In the genomic region with DNA sequence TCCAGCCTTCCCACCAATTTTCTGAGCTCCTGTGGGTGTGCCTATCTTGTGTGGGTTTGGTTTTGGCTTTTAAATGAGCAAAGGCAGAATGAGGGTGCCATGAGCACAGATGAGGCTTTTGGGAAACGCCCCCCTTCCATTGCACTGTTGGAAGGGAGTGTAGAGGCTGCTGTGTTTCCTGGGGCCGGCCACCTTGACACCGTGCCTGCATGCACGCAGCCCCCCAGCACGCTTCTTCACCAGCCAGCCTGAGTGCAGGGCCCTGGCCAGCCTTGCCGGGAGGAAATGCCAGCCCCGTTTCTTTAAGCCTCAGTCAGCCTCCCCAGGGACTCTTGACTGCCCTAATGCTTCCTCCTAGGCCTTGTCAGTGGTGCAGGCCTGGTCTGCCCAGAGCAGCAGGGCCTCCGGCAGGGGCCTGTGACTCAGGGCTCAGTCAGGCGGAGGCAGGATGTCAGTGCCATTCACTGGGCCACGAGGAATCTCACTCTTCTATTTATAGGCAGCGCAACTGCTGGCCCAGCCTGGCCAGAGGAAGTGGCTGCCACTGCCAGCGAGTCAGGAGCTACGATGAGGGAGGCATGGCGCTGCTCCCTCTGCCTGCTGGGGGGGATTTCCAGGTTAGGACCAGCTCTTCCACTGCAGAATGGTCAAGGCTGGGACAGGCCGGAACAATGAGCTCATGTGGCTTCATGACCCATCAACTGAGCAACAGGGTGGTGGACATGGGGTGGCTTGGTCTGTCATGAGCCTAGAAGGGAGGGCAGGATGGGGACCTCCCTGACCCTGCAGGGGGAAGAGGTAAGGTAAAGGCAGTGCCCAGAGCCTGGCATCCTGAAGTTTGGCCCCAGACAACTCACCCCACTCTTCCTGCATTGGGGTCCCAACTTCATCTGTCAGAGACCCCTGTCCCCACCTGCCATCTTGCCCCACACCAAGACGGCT, we compare ENCODE assay signal across 10 cellular contexts.
DNase-seq lines count a peak whose midpoint lies in the region; ATAC-seq and TF ChIP-seq lines count a peak whose summit lies in the region.
"Had no signal": no experiment of that assay in that cellular context is flagged by ENCODE, and none has a peak within 500 bp of the region (broad histone marks: within the 10 kb centered on the region; RNA-seq: fewer than 3 reads in every experiment).

No MANE protein-coding gene starts in this region.

- DNase-seq in AML-193 (lab: John Stamatoyannopoulos, UW): peak; percentile 13 to 15
- DNase-seq in T1000 (lab: John Stamatoyannopoulos, UW): peak; percentile 95
- DNase-seq in foreskin keratinocyte: peak; percentile 87 to 94
- peak; percentile 90 for DNase-seq in non-pigmented ciliary epithelial cell (ENCODE audit: low read depth)
- DNase-seq in effector memory CD4-positive, alpha-beta T cell: no peak

- H3K27me3 ChIP-seq in foreskin keratinocyte: no peaks in the 10 kb centered on the region
- no peaks in the 10 kb centered on the region for H3K27me3 ChIP-seq in effector memory CD4-positive, alpha-beta T cell (replicated peaks; ENCODE audit: control insufficient read depth, insufficient read depth, low read length, poor library complexity, severe bottlenecking)
- H3K27me3 ChIP-seq: ovary had no signal

- H3K36me3 ChIP-seq in effector memory CD4-positive, alpha-beta T cell (ENCODE audit: control insufficient read depth, insufficient read depth, low read length): no peaks in the 10 kb centered on the region
- H3K36me3 ChIP-seq: ovary had no signal

- peak; percentile 58 for ATAC-seq in GM18867 (IDR thresholded peaks at IDR 0.05; ENCODE audit: unreplicated experiment)
- ATAC-seq in HG03558 (IDR thresholded peaks at IDR 0.05; ENCODE audit: extremely low read depth, unreplicated experiment): peak; percentile 77
- peak; percentile 96 for ATAC-seq in foreskin keratinocyte
- no peak for ATAC-seq in HG03457 (IDR thresholded peaks at IDR 0.05; ENCODE audit: unreplicated experiment)
- ATAC-seq: K562 had no signal

- peak overlapping the region; percentile 27 for H3K27ac ChIP-seq in foreskin keratinocyte
- no peak overlapping the region for H3K27ac ChIP-seq in effector memory CD4-positive, alpha-beta T cell (ENCODE audit: insufficient read depth, low read length, poor library complexity, severe bottlenecking)
- H3K27ac ChIP-seq: ovary had no signal

- peak; percentile 27 for TF ChIP-seq CTCF in foreskin keratinocyte (conservative IDR thresholded peaks at IDR 0.05)

- no peaks in the 10 kb centered on the region for H3K9me3 ChIP-seq in effector memory CD4-positive, alpha-beta T cell (ENCODE audit: control insufficient read depth, low read length)
- H3K9me3 ChIP-seq: ovary had no signal

- peaks cover 32% of the 10 kb centered on the region for H3K4me1 ChIP-seq in foreskin keratinocyte
- no peaks in the 10 kb centered on the region for H3K4me1 ChIP-seq in effector memory CD4-positive, alpha-beta T cell (ENCODE audit: control insufficient read depth, insufficient read depth, low read length, poor library complexity, severe bottlenecking)

- no peak overlapping the region for H3K4me3 ChIP-seq in effector memory CD4-positive, alpha-beta T cell (ENCODE audit: insufficient read depth, low read depth, low read length, poor library complexity, severe bottlenecking)
- H3K4me3 ChIP-seq: K562, ovary had no signal

Comparison
In these comparisons a context has a peak if more than half of its experiments do, and no peak if none do; other contexts are left out.
1. DNase-seq: peak in AML-193 (2 of 2), T1000 (single experiment), foreskin keratinocyte (2 of 2) and non-pigmented ciliary epithelial cell (single experiment); none in effector memory CD4-positive, alpha-beta T cell (0 of 3).